27 cellular contexts compared by ENCODE assay signal in genomic region chr16:58205276-58206036, GRCh38.
"Had no signal": no experiment of that assay in that cellular context is flagged by ENCODE, and none has a peak within 500 bp of the region (broad histone marks: within the 10 kb centered on the region; RNA-seq: fewer than 3 reads in every experiment).

No MANE protein-coding gene starts in this region.

- H3K4me1 Mint-ChIP-seq: immature natural killer cell; memory B cell; mesothelial cell of epicardium; natural killer cell; stimulated activated memory B cell treated with anti-CD40 and anti-IgM and Interleukin-4, amounts not matched to agents 10 μg/mL and 1 μg/mL and 100 μg/mL, for 72 hours had no signal

- H3K36me3 ChIP-seq: left ventricle myocardium inferior, lower lobe of right lung, prostate gland, spleen, tibial artery, upper lobe of right lung, vagina had no signal

- H3K9me3 Mint-ChIP-seq: immature natural killer cell; memory B cell; mesothelial cell of epicardium; natural killer cell; stimulated activated memory B cell treated with anti-CD40 and anti-IgM and Interleukin-4, amounts not matched to agents 10 μg/mL and 1 μg/mL and 100 μg/mL, for 72 hours; stimulated activated naive CD8-positive, alpha-beta T cell treated with anti-CD3 and anti-CD28 coated beads, Interleukin-15, Interleukin-2, amounts not matched to agents 100 ng/mL and 50 ng/mL, for 24 hours had no signal

- ATAC-seq: foreskin keratinocyte; left cardiac atrium; lower lobe of right lung; natural killer cell; sciatic nerve; stimulated activated memory B cell treated with anti-CD40 and anti-IgM and Interleukin-4, amounts not matched to agents 10 μg/mL and 1 μg/mL and 100 μg/mL, for 72 hours; upper lobe of right lung had no signal

- DNase-seq: dermis blood vessel endothelial cell; erythroblast; foreskin keratinocyte; immature natural killer cell; kidney; left cardiac atrium; left ventricle myocardium inferior; lower lobe of right lung; natural killer cell; occipital lobe; retina; spleen; stimulated activated CD4-positive, alpha-beta T cell treated with anti-CD3 and anti-CD28 coated beads, Interleukin-15, amount 100 ng/mL, for 24 hours; stimulated activated CD4-positive, alpha-beta T cell treated with anti-CD3 and anti-CD28 coated beads, Interleukin-1b, Interleukin-23, amount 100 ng/mL, for 48 hours; stimulated activated CD4-positive, alpha-beta T cell treated with anti-CD3 and anti-CD28 coated beads, Interleukin-4, amount 100 ng/mL, for 24 hours; tibial artery; upper lobe of right lung had no signal

- H3K4me3 Mint-ChIP-seq: immature natural killer cell; memory B cell; mesothelial cell of epicardium; natural killer cell; stimulated activated memory B cell treated with anti-CD40 and anti-IgM and Interleukin-4, amounts not matched to agents 10 μg/mL and 1 μg/mL and 100 μg/mL, for 72 hours; stimulated activated naive CD8-positive, alpha-beta T cell treated with anti-CD3 and anti-CD28 coated beads, Interleukin-15, Interleukin-2, amounts not matched to agents 100 ng/mL and 50 ng/mL, for 24 hours had no signal

- H3K27ac ChIP-seq: foreskin keratinocyte, left ventricle myocardium inferior, lower lobe of right lung, parathyroid adenoma, prostate gland, spleen, tibial artery, upper lobe of right lung, vagina had no signal

- H3K27me3 ChIP-seq: upper lobe of right lung, vagina had no signal

- H3K9me3 ChIP-seq: left ventricle myocardium inferior, lower lobe of right lung, prostate gland, spleen, tibial artery, upper lobe of right lung, vagina had no signal

- H3K36me3 Mint-ChIP-seq: immature natural killer cell; memory B cell; mesothelial cell of epicardium; natural killer cell; stimulated activated memory B cell treated with anti-CD40 and anti-IgM and Interleukin-4, amounts not matched to agents 10 μg/mL and 1 μg/mL and 100 μg/mL, for 72 hours had no signal

- H3K79me2 ChIP-seq: parathyroid adenoma had no signal

- H3K4me1 ChIP-seq: foreskin keratinocyte, left ventricle myocardium inferior, lower lobe of right lung, parathyroid adenoma, prostate gland, spleen, tibial artery, upper lobe of right lung, vagina had no signal

- H3K9ac ChIP-seq: parathyroid adenoma had no signal

- H3K27ac Mint-ChIP-seq: immature natural killer cell; memory B cell; mesothelial cell of epicardium; natural killer cell; stimulated activated memory B cell treated with anti-CD40 and anti-IgM and Interleukin-4, amounts not matched to agents 10 μg/mL and 1 μg/mL and 100 μg/mL, for 72 hours; stimulated activated naive CD8-positive, alpha-beta T cell treated with anti-CD3 and anti-CD28 coated beads, Interleukin-15, Interleukin-2, amounts not matched to agents 100 ng/mL and 50 ng/mL, for 24 hours had no signal

- H3K4me3 ChIP-seq: left ventricle myocardium inferior, lower lobe of right lung, prostate gland, spleen, tibial artery, upper lobe of right lung, vagina had no signal

- FAIRE-seq: colon, endothelial cell of umbilical vein, kidney had no signal

- H2AFZ ChIP-seq: parathyroid adenoma had no signal
